In genomic region chr18:3458952-3459853, GRCh38 we compare ENCODE assay signal across 8 cellular contexts. TPM values are rescaled to one million over a fixed set of nuclear protein-coding genes. Genes with fewer than 3 reads are reported as not detected.
DNase-seq lines count a peak whose midpoint lies in the region; ATAC-seq, FAIRE-seq and TF ChIP-seq lines count a peak whose summit lies in the region.

No MANE protein-coding gene starts in this region.

- peak; percentile 80 for DNase-seq in Ammon's horn (ENCODE audit: low spot score)
- DNase-seq in activated naive CD8-positive, alpha-beta T cell treated with anti-CD3 and anti-CD28 coated beads, Interleukin-2, amount 50 U/mL, for 24 hours, result no peak
- no peak for DNase-seq in lower leg skin (ENCODE audit: low spot score in 2 of 2)
- DNase-seq in NCI-H69 (lab: John Stamatoyannopoulos, UW), result no peak
- no peak for DNase-seq in GM12891 (ENCODE audit: insufficient read length, low spot score)

- H3K4me1 ChIP-seq in liver (ENCODE audit: control insufficient read depth in 4 of 4, insufficient read depth in 4 of 4, low read length in 3 of 4), result peaks cover 10 to 47% (median 35%) of the 10 kb centered on the region in 4 donors

- H3K9me3 ChIP-seq in liver (ENCODE audit: control insufficient read depth in 4 of 4, low read length in 3 of 4), result no peaks in the 10 kb centered on the region

- H3K4me3 Mint-ChIP-seq in activated naive CD8-positive, alpha-beta T cell treated with anti-CD3 and anti-CD28 coated beads, Interleukin-2, amount 50 U/mL, for 24 hours, result peak overlapping the region; percentile 63

- peaks cover 2 to 10% (median 5%) of the 10 kb centered on the region in 4 donors for H3K36me3 ChIP-seq in liver (ENCODE audit: control insufficient read depth in 4 of 4, insufficient read depth in 3 of 4, low read depth in 1 of 4, low read length in 3 of 4)

- H3K4me1 Mint-ChIP-seq in activated naive CD8-positive, alpha-beta T cell treated with anti-CD3 and anti-CD28 coated beads, Interleukin-2, amount 50 U/mL, for 24 hours, result peaks cover 60% of the 10 kb centered on the region

- no peak for TF ChIP-seq RAD21 in liver (IDR thresholded peaks at IDR 0.05)

- H3K36me3 Mint-ChIP-seq in activated naive CD8-positive, alpha-beta T cell treated with anti-CD3 and anti-CD28 coated beads, Interleukin-2, amount 50 U/mL, for 24 hours (ENCODE audit: low read depth), result peaks cover 62% of the 10 kb centered on the region

- intact Hi-C loops in lower leg skin (cut with DNase I; ENCODE audit: low total_unique reads), result no loop called here

- H3K27me3 ChIP-seq in liver (ENCODE audit: control insufficient read depth in 4 of 4, insufficient read depth in 4 of 4, low read length in 3 of 4), result no peaks in the 10 kb centered on the region

- no peak for FAIRE-seq in GM12891 (lab: Jason Lieb, UNC)

- ATAC-seq in HG02763 (IDR thresholded peaks at IDR 0.05; ENCODE audit: unreplicated experiment) (peak; percentile 57), GM21825 (IDR thresholded peaks at IDR 0.05; ENCODE audit: unreplicated experiment) (no peak)
- peak; percentile 61 for ATAC-seq in activated naive CD8-positive, alpha-beta T cell treated with anti-CD3 and anti-CD28 coated beads, Interleukin-2, amount 50 U/mL, for 24 hours

- no peak for TF ChIP-seq CTCF in liver (IDR thresholded peaks at IDR 0.05; ENCODE audit: low read depth, low read length, missing input control)
- no peak for TF ChIP-seq CTCF in lower leg skin (IDR thresholded peaks at IDR 0.05)

- no peaks in the 10 kb centered on the region for H3K27me3 Mint-ChIP-seq in activated naive CD8-positive, alpha-beta T cell treated with anti-CD3 and anti-CD28 coated beads, Interleukin-2, amount 50 U/mL, for 24 hours

- H3K27ac Mint-ChIP-seq in activated naive CD8-positive, alpha-beta T cell treated with anti-CD3 and anti-CD28 coated beads, Interleukin-2, amount 50 U/mL, for 24 hours, result peak overlapping the region; percentile 85

- H3K27ac ChIP-seq in liver (ENCODE audit: low read depth in 1 of 2, low read length in 2 of 2), result peak overlapping the region in 1 of 2 donors; percentile 29

- TF ChIP-seq POLR2A in lower leg skin (IDR thresholded peaks at IDR 0.05) (no peak), GM12891 (IDR thresholded peaks at IDR 0.05; ENCODE audit: low read depth, low read length) (no peak)

- H3K4me3 ChIP-seq in liver (ENCODE audit: low read depth in 1 of 3, low read length in 3 of 3), result no peak overlapping the region
- H3K4me3 ChIP-seq in lower leg skin (ENCODE audit: low read depth, poor library complexity, severe bottlenecking), result no peak overlapping the region

- peaks cover 15% of the 10 kb centered on the region for H3K9me3 Mint-ChIP-seq in activated naive CD8-positive, alpha-beta T cell treated with anti-CD3 and anti-CD28 coated beads, Interleukin-2, amount 50 U/mL, for 24 hours

- H3K9ac ChIP-seq in liver (ENCODE audit: low read depth in 1 of 2, low read length in 2 of 2), result no peak overlapping the region

- WGBS in liver, result 65% methylated on average over 5 of the region's 5 CpGs
- WGBS in lower leg skin, 2 donors, result 79 to 86% methylated on average over 5 of the region's 5 CpGs

TF ChIP-seq in liver, 16 proteins besides CTCF, POLR2A, EP300 and RAD21 (continues in another document):
- peak in 1 of 2 donors; percentile 28 for TF ChIP-seq RXRA (IDR thresholded peaks at IDR 0.05)
- TF ChIP-seq MAX (IDR thresholded peaks at IDR 0.05), result no peak
- peak; percentile 17 for TF ChIP-seq REST (IDR thresholded peaks at IDR 0.05)
- no peak for TF ChIP-seq JUND (IDR thresholded peaks at IDR 0.05)
- no peak for TF ChIP-seq TAF1 (conservative IDR thresholded peaks at IDR 0.05)
- TF ChIP-seq YY1 (IDR thresholded peaks at IDR 0.05), result peak; percentile 25
- no peak for TF ChIP-seq FOXA2 (IDR thresholded peaks at IDR 0.05)
- no peak for TF ChIP-seq SP1 (IDR thresholded peaks at IDR 0.05)
- TF ChIP-seq GABPA (IDR thresholded peaks at IDR 0.05 in 1 of 2, conservative IDR thresholded peaks at IDR 0.05 in 1 of 2), result no peak
- TF ChIP-seq HNF4A (conservative IDR thresholded peaks at IDR 0.05), result peak in 1 of 2 donors; percentile 26

TF ChIP-seq in GM12891, 5 proteins besides CTCF, POLR2A, EP300 and RAD21:
- TF ChIP-seq POLR2AphosphoS5 (IDR thresholded peaks at IDR 0.05; ENCODE audit: low read depth, low read length), result no peak
- no peak for TF ChIP-seq PAX5 (IDR thresholded peaks at IDR 0.05; ENCODE audit: insufficient read depth, low read length, severe bottlenecking)
- no peak for TF ChIP-seq POU2F2 (IDR thresholded peaks at IDR 0.05; ENCODE audit: low read depth, low read length)
- no peak for TF ChIP-seq TAF1 (IDR thresholded peaks at IDR 0.05; ENCODE audit: low read depth, low read length)
- no peak for TF ChIP-seq SPI1 (IDR thresholded peaks at IDR 0.05; ENCODE audit: low read depth, low read length)

RNA-seq across cellular contexts. Expression of gene TGIF1, which starts 9.2 kb away (rescaled TPM):
- total RNA-seq in liver, result 10 to 100 TPM; 22.9 to 26.4 TPM
- 10 to 100 TPM; 13.1 to 14.0 TPM for polyA plus RNA-seq in liver
- 100 to 1,000 TPM in 2 of 4 donors, 10 to 100 TPM in 2; 87.5 to 114 (median 106) TPM for total RNA-seq in lower leg skin
- polyA plus RNA-seq in GM12891 (2012; ENCODE audit: low read depth, missing spikeins), result 1.2 TPM
